ENCODE assay signal across 12 cellular contexts in genomic region chr1:234972411-234973191, GRCh38.
DNase-seq lines count a peak whose midpoint lies in the region; ATAC-seq and TF ChIP-seq lines count a peak whose summit lies in the region.
"Had no signal": no experiment of that assay in that cellular context is flagged by ENCODE, and none has a peak within 500 bp of the region (broad histone marks: within the 10 kb centered on the region; RNA-seq: fewer than 3 reads in every experiment).

No MANE protein-coding gene starts in this region.

- H3K9ac ChIP-seq in BLaER1 treated with 17β-estradiol and CSF1 and Interleukin-3, amounts not matched to agents 10 nM and 100 nM: peak overlapping the region in 1 of 11 experiments; percentile 0; a peak in 1 of 22 replicates

- no peak overlapping the region for H2AFZ ChIP-seq in osteoblast (ENCODE audit: low read length)

- H3K4me2 ChIP-seq in BLaER1 treated with 17β-estradiol and CSF1 and Interleukin-3, amounts not matched to agents 10 nM and 100 nM: peak overlapping the region; percentile 20 to 97 (median 80)
- H3K4me2 ChIP-seq in osteoblast (ENCODE audit: insufficient read depth, low read length): no peak overlapping the region

- no peak for ATAC-seq in HG02884 (IDR thresholded peaks at IDR 0.05; ENCODE audit: unreplicated experiment)

- peak overlapping the region in 9 of 11 experiments; percentile 47 to 100 (median 97); a peak in 17 of 22 replicates for H3K27ac ChIP-seq in BLaER1 treated with 17β-estradiol and CSF1 and Interleukin-3, amounts not matched to agents 10 nM and 100 nM
- peak overlapping the region; percentile 95 for H3K27ac ChIP-seq in osteoblast (ENCODE audit: low read depth, low read length)

- H3K27me3 Mint-ChIP-seq in IgD-negative memory B cell: peaks cover 4% of the 10 kb centered on the region
- peaks cover 10% of the 10 kb centered on the region for H3K27me3 Mint-ChIP-seq in brain

- in situ Hi-C loops in G401 (cut with HindIII; ENCODE audit: low sequenced_read_pairs): loop anchor here (25.0 kb wide), 1 partner anchor 115 kb away; no protein-coding TSS in a partner anchor

- H3K27me3 ChIP-seq in BLaER1 treated with 17β-estradiol and CSF1 and Interleukin-3, amounts not matched to agents 10 nM and 100 nM: no peaks in the 10 kb centered on the region
- H3K27me3 ChIP-seq in osteoblast (ENCODE audit: insufficient read depth, low read length): no peaks in the 10 kb centered on the region
- H3K27me3 ChIP-seq: suprapubic skin had no signal

- no peaks in the 10 kb centered on the region for H3K36me3 Mint-ChIP-seq in IgD-negative memory B cell
- no peaks in the 10 kb centered on the region for H3K36me3 Mint-ChIP-seq in brain

- peaks cover 0 to 4% (median 0%) of the 10 kb centered on the region in 11 experiments; a peak in 5 of 22 replicates for H3K9me3 ChIP-seq in BLaER1 treated with 17β-estradiol and CSF1 and Interleukin-3, amounts not matched to agents 10 nM and 100 nM (replicated peaks in 1 of 11)
- no peaks in the 10 kb centered on the region for H3K9me3 ChIP-seq in osteoblast (ENCODE audit: low read depth, low read length)
- H3K9me3 ChIP-seq: suprapubic skin had no signal

- DNase-seq in osteoblast (ENCODE audit: insufficient read length, low spot score, missing footprints): no peak
- no peak for DNase-seq in NCI-H345 treated with DMSO at 0.1 percent for 48 hours (lab: John Stamatoyannopoulos, UW; ENCODE audit: unreplicated experiment)
- no peak for DNase-seq in G401 (ENCODE audit: low spot score)
- DNase-seq in SKM-1 treated with dmso at 0.1 percent for 144 hours (lab: John Stamatoyannopoulos, UW; ENCODE audit: unreplicated experiment): no peak
- DNase-seq: activated T-cell treated with anti-CD3 and anti-CD28 coated beads, Interleukin-2, amount 50 U/mL, for 4 hours; DMS153; kidney had no signal

- H3K9me3 Mint-ChIP-seq in IgD-negative memory B cell: no peaks in the 10 kb centered on the region
- H3K9me3 Mint-ChIP-seq in brain: no peaks in the 10 kb centered on the region
- H3K9me3 Mint-ChIP-seq: activated T-cell treated with anti-CD3 and anti-CD28 coated beads, Interleukin-2, amount 50 U/mL, for 4 hours had no signal

- no peaks in the 10 kb centered on the region for H3K79me2 ChIP-seq in osteoblast (ENCODE audit: insufficient read depth, low read length)

- H3K4me1 Mint-ChIP-seq in IgD-negative memory B cell (peaks cover 4 to 13% (median 10%) of the 10 kb centered on the region in 3 donors), brain (peaks cover 88% of the 10 kb centered on the region)

- peaks cover 0 to 21% (median 0%) of the 10 kb centered on the region in 11 experiments; a peak in 4 of 22 replicates for H3K36me3 ChIP-seq in BLaER1 treated with 17β-estradiol and CSF1 and Interleukin-3, amounts not matched to agents 10 nM and 100 nM
- no peaks in the 10 kb centered on the region for H3K36me3 ChIP-seq in osteoblast (ENCODE audit: insufficient read depth, low read length)
- H3K36me3 ChIP-seq: suprapubic skin had no signal

- H3K4me1 ChIP-seq in BLaER1 treated with 17β-estradiol and CSF1 and Interleukin-3, amounts not matched to agents 10 nM and 100 nM: peaks cover 88 to 100% (median 96%) of the 10 kb centered on the region in 10 experiments
- peaks cover 57% of the 10 kb centered on the region for H3K4me1 ChIP-seq in osteoblast (ENCODE audit: insufficient read depth, low read length)

- H3K4me3 ChIP-seq in BLaER1 treated with 17β-estradiol and CSF1 and Interleukin-3, amounts not matched to agents 10 nM and 100 nM: no peak overlapping the region
- H3K4me3 ChIP-seq in osteoblast (ENCODE audit: insufficient read depth, low read length): no peak overlapping the region
- H3K4me3 ChIP-seq: suprapubic skin had no signal

- no peaks in the 10 kb centered on the region for H4K20me1 ChIP-seq in BLaER1 treated with 17β-estradiol and CSF1 and Interleukin-3, amounts not matched to agents 10 nM and 100 nM
- no peaks in the 10 kb centered on the region for H4K20me1 ChIP-seq in osteoblast (ENCODE audit: insufficient read depth, low read length)

- H3K27ac Mint-ChIP-seq in IgD-negative memory B cell: peak overlapping the region in 2 of 3 donors; percentile 6 to 44
- peak overlapping the region in 4 of 5 experiments; percentile 19 to 96 (median 92) for H3K27ac Mint-ChIP-seq in brain

- H3K4me3 Mint-ChIP-seq in IgD-negative memory B cell (no peak overlapping the region), brain (no peak overlapping the region)
- H3K4me3 Mint-ChIP-seq: activated T-cell treated with anti-CD3 and anti-CD28 coated beads, Interleukin-2, amount 50 U/mL, for 4 hours had no signal

- TF ChIP-seq CTCF in brain (conservative IDR thresholded peaks at IDR 0.05) (no peak), osteoblast (IDR thresholded peaks at IDR 0.05; ENCODE audit: extremely low read depth, low read depth, low read length) (no peak)
